Comparison of ENCODE assay signal across 12 cellular contexts in genomic region chr12:68245071-68246021, GRCh38. TPM values are rescaled to one million over a fixed set of nuclear protein-coding genes. Genes with fewer than 3 reads are reported as not detected.
DNase-seq lines count a peak whose midpoint lies in the region; TF ChIP-seq lines count a peak whose summit lies in the region.
"Had no signal": no experiment of that assay in that cellular context is flagged by ENCODE, and none has a peak within 500 bp of the region (broad histone marks: within the 10 kb centered on the region; RNA-seq: fewer than 3 reads in every experiment).

No MANE protein-coding gene starts in this region.

- peak overlapping the region; percentile 31 to 33 for H3K27ac ChIP-seq in testis
- H3K27ac ChIP-seq: PC-9 had no signal

- no peaks in the 10 kb centered on the region for H3K9me3 ChIP-seq in endocrine pancreas (ENCODE audit: control insufficient read depth, low read length)
- H3K9me3 ChIP-seq in testis = no peaks in the 10 kb centered on the region

- peaks cover 9% of the 10 kb centered on the region for H3K9me3 Mint-ChIP-seq in mesothelial cell of epicardium
- H3K9me3 Mint-ChIP-seq in activated T-helper 1 cell treated with anti-CD3 and anti-CD28 coated beads, Interleukin-12 subunit alpha, Interleukin-12 subunit beta, Interleukin-2, Interleukin-4 antibody, amounts not matched to agents 30 ng/mL and 10 ng/mL and 1 ng/mL, durations not matched to agents 14 hours and 24 hours and 36 hours = peaks cover 20% of the 10 kb centered on the region
- H3K9me3 Mint-ChIP-seq: naive B cell had no signal

- H3K4me3 Mint-ChIP-seq in mesothelial cell of epicardium = peak overlapping the region; percentile 54
- no peak overlapping the region for H3K4me3 Mint-ChIP-seq in activated T-helper 1 cell treated with anti-CD3 and anti-CD28 coated beads, Interleukin-12 subunit alpha, Interleukin-12 subunit beta, Interleukin-2, Interleukin-4 antibody, amounts not matched to agents 30 ng/mL and 10 ng/mL and 1 ng/mL, durations not matched to agents 14 hours and 24 hours and 36 hours
- H3K4me3 Mint-ChIP-seq: activated naive CD8-positive, alpha-beta T cell treated with anti-CD3 and anti-CD28 coated beads for 36 hours; naive B cell had no signal

- peaks cover 5% of the 10 kb centered on the region for H3K36me3 Mint-ChIP-seq in mesothelial cell of epicardium
- peaks cover 20% of the 10 kb centered on the region for H3K36me3 Mint-ChIP-seq in activated T-helper 1 cell treated with anti-CD3 and anti-CD28 coated beads, Interleukin-12 subunit alpha, Interleukin-12 subunit beta, Interleukin-2, Interleukin-4 antibody, amounts not matched to agents 30 ng/mL and 10 ng/mL and 1 ng/mL, durations not matched to agents 14 hours and 24 hours and 36 hours (ENCODE audit: low read depth)
- H3K36me3 Mint-ChIP-seq: naive B cell had no signal

- TF ChIP-seq POLR2A in testis (IDR thresholded peaks at IDR 0.05) = no peak
- TF ChIP-seq POLR2A in erythroblast (IDR thresholded peaks at IDR 0.05; ENCODE audit: low read length) = no peak

- DNase-seq in SK-N-DZ (ENCODE audit: low spot score) (peak; percentile 13), mesothelial cell of epicardium (ENCODE audit: low spot score in 2 of 2, unreplicated experiment in 2 of 2) (peak in 1 of 2 experiments; percentile 50), testis (peak; percentile 19), kidney tubule cell (ENCODE audit: low spot score) (no peak), erythroblast (lab: John Stamatoyannopoulos, UW) (no peak), MV-4-11 (lab: John Stamatoyannopoulos, UW) (no peak)
- no peak for DNase-seq in activated T-helper 1 cell treated with anti-CD3 and anti-CD28 coated beads, Interleukin-12 subunit alpha, Interleukin-12 subunit beta, Interleukin-2, Interleukin-4 antibody, amounts not matched to agents 30 ng/mL and 10 ng/mL and 1 ng/mL, durations not matched to agents 14 hours and 24 hours and 36 hours (ENCODE audit: low spot score)
- DNase-seq: activated naive CD8-positive, alpha-beta T cell treated with anti-CD3 and anti-CD28 coated beads for 36 hours; naive B cell; NCI-H2029; PC-9 had no signal

- H3K36me3 ChIP-seq in endocrine pancreas (ENCODE audit: control insufficient read depth, insufficient read depth, low read length) (no peaks in the 10 kb centered on the region), testis (ENCODE audit: low read depth, missing control alignments) (no peaks in the 10 kb centered on the region)

- H3K4me1 Mint-ChIP-seq in mesothelial cell of epicardium = peaks cover 60% of the 10 kb centered on the region
- peaks cover 37% of the 10 kb centered on the region for H3K4me1 Mint-ChIP-seq in activated T-helper 1 cell treated with anti-CD3 and anti-CD28 coated beads, Interleukin-12 subunit alpha, Interleukin-12 subunit beta, Interleukin-2, Interleukin-4 antibody, amounts not matched to agents 30 ng/mL and 10 ng/mL and 1 ng/mL, durations not matched to agents 14 hours and 24 hours and 36 hours (ENCODE audit: low read depth)

- H3K27me3 ChIP-seq in endocrine pancreas (ENCODE audit: control insufficient read depth, insufficient read depth, low read length) = no peaks in the 10 kb centered on the region
- H3K27me3 ChIP-seq in testis = no peaks in the 10 kb centered on the region

- H3K4me3 ChIP-seq in endocrine pancreas (ENCODE audit: control insufficient read depth, insufficient read depth, low read length) (peak overlapping the region; percentile 28), testis (peak overlapping the region in 1 of 2 donors; percentile 24)
- H3K4me3 ChIP-seq: PC-9 had no signal

- H3K4me1 ChIP-seq in endocrine pancreas (ENCODE audit: control insufficient read depth, insufficient read depth, low read length) (no peaks in the 10 kb centered on the region), testis (peaks cover 5% of the 10 kb centered on the region)

- no peak overlapping the region for H3K9ac ChIP-seq in endocrine pancreas (ENCODE audit: control insufficient read depth, insufficient read depth, low read length)

- TF ChIP-seq CTCF in mesothelial cell of epicardium (IDR thresholded peaks at IDR 0.05; ENCODE audit: unreplicated experiment) (no peak), testis (IDR thresholded peaks at IDR 0.05) (no peak)

- intact Hi-C loops in testis (cut with DNase I; ENCODE audit: low total_unique reads) = no loop called here
- intact Hi-C loops in activated T-helper 1 cell treated with anti-CD3 and anti-CD28 coated beads, Interleukin-12 subunit alpha, Interleukin-12 subunit beta, Interleukin-2, Interleukin-4 antibody, amounts not matched to agents 30 ng/mL and 10 ng/mL and 1 ng/mL, durations not matched to agents 14 hours and 24 hours and 36 hours (cut with micrococcal nuclease) = no loop called here

- 35 to 64% methylated on average over 7 of the region's 7 CpGs for WGBS in testis, 2 donors

- peak overlapping the region; percentile 88 for H3K27ac Mint-ChIP-seq in mesothelial cell of epicardium
- H3K27ac Mint-ChIP-seq in activated T-helper 1 cell treated with anti-CD3 and anti-CD28 coated beads, Interleukin-12 subunit alpha, Interleukin-12 subunit beta, Interleukin-2, Interleukin-4 antibody, amounts not matched to agents 30 ng/mL and 10 ng/mL and 1 ng/mL, durations not matched to agents 14 hours and 24 hours and 36 hours = no peak overlapping the region
- H3K27ac Mint-ChIP-seq: activated naive CD8-positive, alpha-beta T cell treated with anti-CD3 and anti-CD28 coated beads for 36 hours had no signal

- H3K27me3 Mint-ChIP-seq in mesothelial cell of epicardium (ENCODE audit: low read depth) = no peaks in the 10 kb centered on the region
- H3K27me3 Mint-ChIP-seq in activated T-helper 1 cell treated with anti-CD3 and anti-CD28 coated beads, Interleukin-12 subunit alpha, Interleukin-12 subunit beta, Interleukin-2, Interleukin-4 antibody, amounts not matched to agents 30 ng/mL and 10 ng/mL and 1 ng/mL, durations not matched to agents 14 hours and 24 hours and 36 hours (ENCODE audit: insufficient read depth) = peaks cover 11% of the 10 kb centered on the region

RNA-seq across cellular contexts. Expression of gene IL22, which starts 8.1 kb away (rescaled TPM):
- not detected in 2 replicates for polyA plus RNA-seq in SK-N-DZ (2014; cell fraction: cytosol; rRNA removed)
- not detected in 2 replicates for polyA plus RNA-seq in SK-N-DZ (2014; cell fraction: nucleus; rRNA removed)
- total RNA-seq in mesothelial cell of epicardium (not detected in 3 replicates), testis (not detected)
- polyA plus RNA-seq in testis (ENCODE audit: insufficient read depth, low read depth, low replicate concordance) = not detected
- 3.4 TPM in 2 replicates for total RNA-seq in activated T-helper 1 cell treated with anti-CD3 and anti-CD28 coated beads, Interleukin-12 subunit alpha, Interleukin-12 subunit beta, Interleukin-2, Interleukin-4 antibody, amounts not matched to agents 30 ng/mL and 10 ng/mL and 1 ng/mL, durations not matched to agents 14 hours and 24 hours and 36 hours
- total RNA-seq: PC-9 had no signal

RNA-seq across cellular contexts. Expression of gene IL26, which starts 19.7 kb away (rescaled TPM):
- not detected in 2 replicates for polyA plus RNA-seq in SK-N-DZ (2014; cell fraction: cytosol; rRNA removed)
- not detected in 2 replicates for polyA plus RNA-seq in SK-N-DZ (2014; cell fraction: nucleus; rRNA removed)
- total RNA-seq in mesothelial cell of epicardium (not detected in 3 replicates), testis (not detected)
- polyA plus RNA-seq in testis (ENCODE audit: insufficient read depth, low read depth, low replicate concordance) = not detected
- 6.9 and 8.1 TPM in 2 replicates for total RNA-seq in activated T-helper 1 cell treated with anti-CD3 and anti-CD28 coated beads, Interleukin-12 subunit alpha, Interleukin-12 subunit beta, Interleukin-2, Interleukin-4 antibody, amounts not matched to agents 30 ng/mL and 10 ng/mL and 1 ng/mL, durations not matched to agents 14 hours and 24 hours and 36 hours
- total RNA-seq: PC-9 had no signal

Comparison
In these comparisons a context has a peak if more than half of its experiments do, and no peak if none do; other contexts are left out.
1. DNase-seq: peak in SK-N-DZ (single experiment) and testis (single experiment); none in kidney tubule cell (single experiment), erythroblast (0 of 2), MV-4-11 (single experiment) and activated T-helper 1 cell treated with anti-CD3 and anti-CD28 coated beads, Interleukin-12 subunit alpha, Interleukin-12 subunit beta, Interleukin-2, Interleukin-4 antibody, amounts not matched to agents 30 ng/mL and 10 ng/mL and 1 ng/mL, durations not matched to agents 14 hours and 24 hours and 36 hours (single experiment).